In the genomic region with DNA sequence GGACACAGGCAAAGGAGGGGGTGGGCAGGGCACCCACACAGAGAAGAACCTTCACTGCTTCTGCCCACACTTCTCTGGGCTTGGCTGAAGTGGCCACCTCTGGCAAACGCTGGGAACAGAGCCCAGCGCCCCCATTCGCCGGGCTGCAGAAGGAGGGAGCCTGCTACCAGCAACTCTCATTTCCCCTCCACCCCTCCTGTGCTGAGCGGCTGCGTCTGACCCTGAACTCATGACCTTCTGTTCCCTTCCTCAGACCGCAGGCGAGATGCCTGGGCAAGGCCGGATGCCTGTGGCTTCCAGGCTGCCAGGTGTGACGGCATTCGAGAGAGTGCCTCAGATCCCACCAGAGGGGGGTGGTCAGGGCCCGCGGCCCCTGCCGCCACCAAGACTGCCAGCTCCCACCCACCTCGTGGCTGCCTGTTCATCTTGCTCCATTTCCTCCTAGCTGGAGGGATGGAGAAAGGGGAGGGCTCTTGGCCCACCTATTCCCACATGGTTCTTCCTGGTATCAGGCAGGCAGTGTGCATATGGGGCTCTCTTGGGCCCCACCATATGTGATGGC, we compare ENCODE assay signal across 8 cellular contexts. TPM values are rescaled to one million over a fixed set of nuclear protein-coding genes. Genes with fewer than 3 reads are reported as not detected.
A peak's percentile ranks its signal among the peaks of the same experiment; 100 is the strongest.
DNase-seq lines count a peak whose midpoint lies in the region; ATAC-seq, FAIRE-seq and TF ChIP-seq lines count a peak whose summit lies in the region.

No MANE protein-coding gene starts in this region.

- H3K4me2 ChIP-seq in astrocyte (ENCODE audit: low read length) = peak overlapping the region; percentile 67

- H3K36me3 ChIP-seq in astrocyte (ENCODE audit: insufficient read depth, low read length) = peaks cover 22% of the 10 kb centered on the region

- no peaks in the 10 kb centered on the region for H3K9me3 ChIP-seq in astrocyte (ENCODE audit: insufficient read depth, low read depth, low read length)

- peak; percentile 76 for ATAC-seq in HG03342 (IDR thresholded peaks at IDR 0.05; ENCODE audit: unreplicated experiment)

- H3K36me3 Mint-ChIP-seq in T-helper 1 cell treated with Interleukin-12 subunit alpha and Interleukin-12 subunit beta and Interleukin-4 antibody, amounts not matched to agents 30 μg/mL and 1 μg/mL, for 36 hours (ENCODE audit: low read depth) = peaks cover 32% of the 10 kb centered on the region
- H3K36me3 Mint-ChIP-seq in astrocyte (ENCODE audit: low read depth, unreplicated experiment) = peaks cover 5% of the 10 kb centered on the region

- peaks cover 64% of the 10 kb centered on the region for H3K4me1 Mint-ChIP-seq in T-helper 1 cell treated with Interleukin-12 subunit alpha and Interleukin-12 subunit beta and Interleukin-4 antibody, amounts not matched to agents 30 μg/mL and 1 μg/mL, for 36 hours (ENCODE audit: low read depth)
- H3K4me1 Mint-ChIP-seq in astrocyte (ENCODE audit: low read depth, unreplicated experiment) = peaks cover 34% of the 10 kb centered on the region

- H3K27ac Mint-ChIP-seq in T-helper 1 cell treated with Interleukin-12 subunit alpha and Interleukin-12 subunit beta and Interleukin-4 antibody, amounts not matched to agents 30 μg/mL and 1 μg/mL, for 36 hours = peak overlapping the region; percentile 91
- no peak overlapping the region for H3K27ac Mint-ChIP-seq in astrocyte (ENCODE audit: unreplicated experiment)

- H3K4me1 ChIP-seq in astrocyte (ENCODE audit: insufficient read depth, low read length) = peaks cover 55% of the 10 kb centered on the region

- H3K9me3 Mint-ChIP-seq in T-helper 1 cell treated with Interleukin-12 subunit alpha and Interleukin-12 subunit beta and Interleukin-4 antibody, amounts not matched to agents 30 μg/mL and 1 μg/mL, for 36 hours = no peaks in the 10 kb centered on the region
- no peaks in the 10 kb centered on the region for H3K9me3 Mint-ChIP-seq in astrocyte (ENCODE audit: unreplicated experiment)

- peaks cover 10% of the 10 kb centered on the region for H4K20me1 ChIP-seq in astrocyte (ENCODE audit: insufficient read depth, low read length)

- H3K4me3 ChIP-seq in astrocyte (ENCODE audit: insufficient read depth, low read depth, low read length) = no peak overlapping the region

- no peak overlapping the region for H2AFZ ChIP-seq in astrocyte (ENCODE audit: low read depth, low read length)

- H3K27ac ChIP-seq in astrocyte (ENCODE audit: low read depth, low read length) = peak overlapping the region; percentile 12

- H3K27me3 Mint-ChIP-seq in T-helper 1 cell treated with Interleukin-12 subunit alpha and Interleukin-12 subunit beta and Interleukin-4 antibody, amounts not matched to agents 30 μg/mL and 1 μg/mL, for 36 hours (ENCODE audit: low read depth) = no peaks in the 10 kb centered on the region
- H3K27me3 Mint-ChIP-seq in astrocyte (ENCODE audit: low read depth, unreplicated experiment) = no peaks in the 10 kb centered on the region

- FAIRE-seq in astrocyte (lab: Jason Lieb, UNC) = no peak

- H3K9ac ChIP-seq in astrocyte (ENCODE audit: low read length) = peak overlapping the region; percentile 59

- peak overlapping the region; percentile 70 for H3K4me3 Mint-ChIP-seq in T-helper 1 cell treated with Interleukin-12 subunit alpha and Interleukin-12 subunit beta and Interleukin-4 antibody, amounts not matched to agents 30 μg/mL and 1 μg/mL, for 36 hours
- no peak overlapping the region for H3K4me3 Mint-ChIP-seq in astrocyte (ENCODE audit: unreplicated experiment)

- TF ChIP-seq CTCF in astrocyte (IDR thresholded peaks at IDR 0.05; ENCODE audit: insufficient read depth, low read depth, low read length) = no peak

- H3K27me3 ChIP-seq in astrocyte (ENCODE audit: insufficient read depth, low read length) = no peaks in the 10 kb centered on the region

- DNase-seq in NCI-H2171 treated with DMSO at 0.1 percent for 48 hours (lab: John Stamatoyannopoulos, UW) = peak; percentile 17
- no peak for DNase-seq in NCI-H2171 (lab: John Stamatoyannopoulos, UW)
- peak; percentile 93 for DNase-seq in astrocyte (ENCODE audit: low read depth)
- peak; percentile 100 for DNase-seq in iris pigment epithelial cell (ENCODE audit: low read depth)
- DNase-seq in stimulated activated CD4-positive, alpha-beta T cell treated with anti-CD3 and anti-CD28 coated beads, Interleukin-12 subunit alpha, Interleukin-12 subunit beta, amount 100 ng/mL, for 4 hours = peak; percentile 52
- no peak for DNase-seq in NCI-H146 treated with DMSO at 0.1 percent for 48 hours (lab: John Stamatoyannopoulos, UW; ENCODE audit: unreplicated experiment)

- no peaks in the 10 kb centered on the region for H3K79me2 ChIP-seq in astrocyte (ENCODE audit: insufficient read depth, low read length)

RNA-seq across cellular contexts. Expression of a gene that starts 19.8 kb away (rescaled TPM):
- 24.3 and 24.8 TPM in 2 replicates for total RNA-seq in astrocyte

Comparison
In these comparisons a context has a peak if more than half of its experiments do, and no peak if none do; other contexts are left out.
1. DNase-seq: peak in NCI-H2171 treated with DMSO at 0.1 percent for 48 hours (single experiment), astrocyte (single experiment), iris pigment epithelial cell (single experiment) and stimulated activated CD4-positive, alpha-beta T cell treated with anti-CD3 and anti-CD28 coated beads, Interleukin-12 subunit alpha, Interleukin-12 subunit beta, amount 100 ng/mL, for 4 hours (single experiment); none in NCI-H2171 (single experiment) and NCI-H146 treated with DMSO at 0.1 percent for 48 hours (single experiment).